Comparison of ENCODE assay signal across 1 cellular context in the genomic region with DNA sequence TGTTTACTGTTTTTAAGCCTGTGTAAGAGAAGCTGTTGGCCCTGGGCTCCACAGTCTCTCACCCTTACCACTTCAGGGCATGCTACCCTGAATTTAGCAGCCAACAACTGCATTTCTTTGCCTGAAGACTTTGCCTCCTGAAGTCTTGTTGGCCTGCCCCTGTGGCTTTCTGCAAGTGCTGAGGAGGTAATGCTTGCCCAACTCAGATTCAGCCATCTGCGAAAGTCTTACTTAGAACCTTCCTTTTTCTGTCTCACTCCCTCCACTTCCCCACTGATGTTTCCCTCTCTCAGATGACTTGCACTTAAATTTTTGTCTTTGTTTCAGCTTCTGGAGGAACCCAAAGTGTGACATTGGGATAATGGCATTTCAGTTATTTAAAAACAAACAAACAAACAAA.
TF ChIP-seq lines count a peak whose summit lies in the region.

No MANE protein-coding gene starts in this region.

TF ChIP-seq in HepG2, 621 proteins besides CTCF, POLR2A, EP300 and RAD21 (continued from another document):
- TF ChIP-seq, protein P1, sequence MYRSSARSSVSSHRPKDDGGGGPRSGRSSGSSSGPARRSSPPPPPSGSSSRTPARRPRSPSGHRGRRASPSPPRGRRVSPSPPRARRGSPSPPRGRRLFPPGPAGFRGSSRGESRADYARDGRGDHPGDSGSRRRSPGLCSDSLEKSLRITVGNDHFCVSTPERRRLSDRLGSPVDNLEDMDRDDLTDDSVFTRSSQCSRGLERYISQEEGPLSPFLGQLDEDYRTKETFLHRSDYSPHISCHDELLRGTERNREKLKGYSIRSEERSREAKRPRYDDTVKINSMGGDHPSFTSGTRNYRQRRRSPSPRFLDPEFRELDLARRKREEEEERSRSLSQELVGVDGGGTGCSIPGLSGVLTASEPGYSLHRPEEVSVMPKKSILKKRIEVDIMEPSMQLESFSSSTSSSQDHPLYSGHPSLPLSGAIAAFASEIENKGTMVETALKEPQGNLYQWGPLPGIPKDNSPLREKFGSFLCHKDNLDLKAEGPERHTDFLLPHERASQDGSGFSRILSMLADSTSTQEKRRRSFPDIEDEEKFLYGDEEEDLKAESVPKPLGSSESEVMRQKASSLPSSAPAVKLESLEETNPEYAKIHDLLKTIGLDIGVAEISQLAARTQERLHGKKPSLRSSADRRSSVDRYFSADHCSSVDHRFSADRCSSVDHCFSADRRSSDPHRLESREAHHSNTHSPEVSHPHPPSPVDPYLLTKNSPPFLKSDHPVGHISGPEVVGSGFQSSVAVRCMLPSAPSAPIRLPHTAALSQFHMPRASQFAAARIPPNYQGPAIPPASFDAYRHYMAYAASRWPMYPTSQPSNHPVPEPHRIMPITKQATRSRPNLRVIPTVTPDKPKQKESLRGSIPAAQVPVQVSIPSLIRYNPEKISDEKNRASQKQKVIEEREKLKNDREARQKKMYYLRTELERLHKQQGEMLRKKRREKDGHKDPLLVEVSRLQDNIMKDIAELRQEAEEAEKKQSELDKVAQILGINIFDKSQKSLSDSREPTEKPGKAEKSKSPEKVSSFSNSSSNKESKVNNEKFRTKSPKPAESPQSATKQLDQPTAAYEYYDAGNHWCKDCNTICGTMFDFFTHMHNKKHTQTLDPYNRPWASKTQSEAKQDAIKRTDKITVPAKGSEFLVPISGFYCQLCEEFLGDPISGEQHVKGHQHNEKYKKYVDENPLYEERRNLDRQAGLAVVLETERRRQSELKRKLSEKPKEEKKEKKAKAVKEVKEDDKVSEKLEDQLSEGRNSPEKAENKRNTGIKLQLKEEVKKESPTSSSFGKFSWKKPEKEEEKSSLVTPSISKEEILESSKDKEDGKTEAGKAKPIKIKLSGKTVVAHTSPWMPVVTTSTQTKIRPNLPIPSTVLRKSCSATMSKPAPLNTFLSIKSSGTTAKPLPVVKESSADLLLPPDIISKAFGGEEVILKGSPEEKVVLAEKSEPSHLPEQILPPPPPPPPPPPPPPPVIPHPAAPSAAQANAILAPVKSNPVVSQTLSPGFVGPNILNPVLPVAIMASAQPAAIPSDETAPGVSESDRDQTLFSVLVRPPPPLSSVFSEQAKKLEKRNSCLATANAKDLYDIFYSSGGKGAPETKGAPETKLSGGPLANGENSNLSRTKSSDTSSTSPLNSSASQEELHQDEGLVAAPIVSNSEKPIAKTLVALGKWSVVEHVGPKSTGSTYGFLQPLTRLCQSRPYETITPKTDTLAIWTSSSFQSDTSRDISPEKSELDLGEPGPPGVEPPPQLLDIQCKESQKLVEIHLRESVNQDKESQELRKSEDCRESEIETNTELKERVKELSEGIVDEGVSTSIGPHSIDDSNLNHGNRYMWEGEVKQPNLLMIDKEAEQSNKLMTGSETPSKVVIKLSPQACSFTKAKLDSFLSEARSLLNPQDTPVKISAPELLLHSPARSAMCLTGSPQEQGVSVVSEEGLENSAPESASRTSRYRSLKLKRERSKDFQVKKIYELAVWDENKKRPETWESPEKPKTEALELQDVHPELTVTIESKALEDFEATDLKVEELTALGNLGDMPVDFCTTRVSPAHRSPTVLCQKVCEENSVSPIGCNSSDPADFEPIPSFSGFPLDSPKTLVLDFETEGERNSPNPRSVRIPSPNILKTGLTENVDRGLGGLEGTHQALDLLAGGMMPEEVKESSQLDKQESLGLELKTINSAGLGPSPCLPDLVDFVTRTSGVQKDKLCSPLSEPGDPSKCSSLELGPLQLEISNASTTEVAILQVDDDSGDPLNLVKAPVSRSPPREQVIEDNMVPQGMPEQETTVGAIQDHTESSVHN (CRISPR knock-in tag; IDR thresholded peaks at IDR 0.05), result no peak
- TF ChIP-seq, protein P2, sequence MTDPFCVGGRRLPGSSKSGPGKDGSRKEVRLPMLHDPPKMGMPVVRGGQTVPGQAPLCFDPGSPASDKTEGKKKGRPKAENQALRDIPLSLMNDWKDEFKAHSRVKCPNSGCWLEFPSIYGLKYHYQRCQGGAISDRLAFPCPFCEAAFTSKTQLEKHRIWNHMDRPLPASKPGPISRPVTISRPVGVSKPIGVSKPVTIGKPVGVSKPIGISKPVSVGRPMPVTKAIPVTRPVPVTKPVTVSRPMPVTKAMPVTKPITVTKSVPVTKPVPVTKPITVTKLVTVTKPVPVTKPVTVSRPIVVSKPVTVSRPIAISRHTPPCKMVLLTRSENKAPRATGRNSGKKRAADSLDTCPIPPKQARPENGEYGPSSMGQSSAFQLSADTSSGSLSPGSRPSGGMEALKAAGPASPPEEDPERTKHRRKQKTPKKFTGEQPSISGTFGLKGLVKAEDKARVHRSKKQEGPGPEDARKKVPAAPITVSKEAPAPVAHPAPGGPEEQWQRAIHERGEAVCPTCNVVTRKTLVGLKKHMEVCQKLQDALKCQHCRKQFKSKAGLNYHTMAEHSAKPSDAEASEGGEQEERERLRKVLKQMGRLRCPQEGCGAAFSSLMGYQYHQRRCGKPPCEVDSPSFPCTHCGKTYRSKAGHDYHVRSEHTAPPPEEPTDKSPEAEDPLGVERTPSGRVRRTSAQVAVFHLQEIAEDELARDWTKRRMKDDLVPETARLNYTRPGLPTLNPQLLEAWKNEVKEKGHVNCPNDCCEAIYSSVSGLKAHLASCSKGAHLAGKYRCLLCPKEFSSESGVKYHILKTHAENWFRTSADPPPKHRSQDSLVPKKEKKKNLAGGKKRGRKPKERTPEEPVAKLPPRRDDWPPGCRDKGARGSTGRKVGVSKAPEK (CRISPR knock-in tag; IDR thresholded peaks at IDR 0.05; ENCODE audit: borderline replicate concordance), result no peak
- TF ChIP-seq ZNF232 (CRISPR knock-in tag; IDR thresholded peaks at IDR 0.05; ENCODE audit: borderline replicate concordance), result no peak
- no peak for TF ChIP-seq TCF7L2 (IDR thresholded peaks at IDR 0.05; ENCODE audit: low read depth, low read length)
